ENCODE assay signal across 18 cellular contexts in the genomic region with DNA sequence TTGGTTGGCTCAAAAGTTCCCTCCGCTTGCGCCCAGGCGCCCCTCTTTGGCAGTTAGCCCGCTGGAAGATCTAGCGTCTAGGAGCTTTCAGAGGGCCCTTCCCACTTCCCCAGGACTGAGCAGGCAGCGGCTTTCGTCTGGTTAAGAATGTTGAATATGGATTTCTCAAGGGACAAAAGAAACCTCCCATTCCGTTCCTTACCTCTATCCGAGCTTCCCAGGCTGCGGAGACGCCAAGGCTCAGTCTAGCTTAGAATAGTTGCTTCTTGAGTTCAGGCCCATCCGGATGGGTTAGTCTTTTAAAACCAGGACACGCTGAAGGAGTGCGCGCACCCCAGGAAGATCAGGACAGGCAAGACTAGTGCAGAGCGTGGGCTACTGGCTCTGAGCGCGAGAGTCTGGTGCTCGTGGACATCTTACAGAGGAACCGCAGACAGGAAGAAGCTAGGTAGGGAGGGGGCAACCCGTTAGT. TPM values are rescaled to one million over a fixed set of nuclear protein-coding genes. Genes with fewer than 3 reads are reported as not detected.
DNase-seq lines count a peak whose midpoint lies in the region; ATAC-seq and TF ChIP-seq lines count a peak whose summit lies in the region.
"Had no signal": no experiment of that assay in that cellular context is flagged by ENCODE, and none has a peak within 500 bp of the region (broad histone marks: within the 10 kb centered on the region; RNA-seq: fewer than 3 reads in every experiment).

No MANE protein-coding gene starts in this region.

- TF ChIP-seq CTCF in endothelial cell (IDR thresholded peaks at IDR 0.05; ENCODE audit: unreplicated experiment) (no peak), neural crest cell (conservative IDR thresholded peaks at IDR 0.05) (no peak), MM.1S (IDR thresholded peaks at IDR 0.05; ENCODE audit: low read length) (no peak), thyroid gland (IDR thresholded peaks at IDR 0.05) (no peak)

- ATAC-seq in HG03108 (IDR thresholded peaks at IDR 0.05; ENCODE audit: unreplicated experiment) (no peak), aorta (ENCODE audit: low FRiP score) (no peak)
- ATAC-seq: gastroesophageal sphincter; natural killer cell treated with Interleukin-12 subunit alpha and Interleukin-12 subunit beta and Interleukin-15 and Interleukin-18, amount 100 ng/mL, for 72 hours had no signal

- H3K27ac Mint-ChIP-seq in endothelial cell (ENCODE audit: unreplicated experiment) (no peak overlapping the region), neural crest cell (ENCODE audit: unreplicated experiment) (no peak overlapping the region)
- H3K27ac Mint-ChIP-seq: activated naive CD4-positive, alpha-beta T cell treated with anti-CD3 and anti-CD28 coated beads for 36 hours; natural killer cell treated with Interleukin-12 subunit alpha and Interleukin-12 subunit beta and Interleukin-15 and Interleukin-18, amount 100 ng/mL, for 72 hours had no signal

- intact Hi-C loops in thyroid gland (cut with DNase I), result no loop called here
- intact Hi-C loops in aorta (cut with DNase I), result no loop called here

- DNase-seq in DMS79 treated with DMSO at 0.1 percent for 48 hours (lab: John Stamatoyannopoulos, UW) (peak; percentile 53), endothelial cell (ENCODE audit: low spot score) (peak; percentile 18), neural crest cell (ENCODE audit: low read depth, low spot score) (no peak), MM.1S (no peak), thyroid gland (no peak), aorta (no peak)
- DNase-seq: activated naive CD4-positive, alpha-beta T cell treated with anti-CD3 and anti-CD28 coated beads for 36 hours; colonic mucosa; MG63; stimulated activated naive CD4-positive, alpha-beta T cell had no signal

- no peaks in the 10 kb centered on the region for H3K79me2 ChIP-seq in MM.1S (ENCODE audit: low read length)

- H3K4me3 Mint-ChIP-seq in endothelial cell (ENCODE audit: unreplicated experiment) (peak overlapping the region; percentile 78), neural crest cell (peak overlapping the region; percentile 78)
- H3K4me3 Mint-ChIP-seq: activated naive CD4-positive, alpha-beta T cell treated with anti-CD3 and anti-CD28 coated beads for 36 hours; natural killer cell treated with Interleukin-12 subunit alpha and Interleukin-12 subunit beta and Interleukin-15 and Interleukin-18, amount 100 ng/mL, for 72 hours had no signal

- H3K9me2 ChIP-seq in MM.1S (replicated peaks; ENCODE audit: insufficient read depth, low read length), result no peaks in the 10 kb centered on the region

- H3K9ac ChIP-seq in HUES64 (ENCODE audit: low read depth, low read length), result no peak overlapping the region
- no peak overlapping the region for H3K9ac ChIP-seq in MM.1S (ENCODE audit: low read length)

- H3K27me3 Mint-ChIP-seq in endothelial cell (ENCODE audit: unreplicated experiment), result peaks cover 20% of the 10 kb centered on the region
- peaks cover 94% of the 10 kb centered on the region for H3K27me3 Mint-ChIP-seq in neural crest cell (ENCODE audit: low read depth)

- no peaks in the 10 kb centered on the region for H4K20me1 ChIP-seq in MM.1S (ENCODE audit: insufficient read depth, low read length)

- H3K9me3 Mint-ChIP-seq in endothelial cell (ENCODE audit: unreplicated experiment), result no peaks in the 10 kb centered on the region
- H3K9me3 Mint-ChIP-seq in neural crest cell, result no peaks in the 10 kb centered on the region
- H3K9me3 Mint-ChIP-seq: activated naive CD4-positive, alpha-beta T cell treated with anti-CD3 and anti-CD28 coated beads for 36 hours; natural killer cell treated with Interleukin-12 subunit alpha and Interleukin-12 subunit beta and Interleukin-15 and Interleukin-18, amount 100 ng/mL, for 72 hours had no signal

- H3K4me1 Mint-ChIP-seq in endothelial cell (ENCODE audit: unreplicated experiment) (peaks cover 18% of the 10 kb centered on the region), neural crest cell (peaks cover 31% of the 10 kb centered on the region)

- H2AFZ ChIP-seq in MM.1S (ENCODE audit: low read length), result no peak overlapping the region

- peak overlapping the region; percentile 66 for H3K4me3 ChIP-seq in HUES64 (ENCODE audit: low read length)
- no peak overlapping the region for H3K4me3 ChIP-seq in MM.1S (ENCODE audit: low read length)
- H3K4me3 ChIP-seq in thyroid gland (replicated peaks in 1 of 3), result no peak overlapping the region
- H3K4me3 ChIP-seq in aorta (ENCODE audit: low read length in 2 of 2), result no peak overlapping the region
- H3K4me3 ChIP-seq: colonic mucosa, MG63, upper lobe of left lung had no signal

- H3K36me3 Mint-ChIP-seq in endothelial cell (ENCODE audit: low read depth, unreplicated experiment) (peaks cover 4% of the 10 kb centered on the region), neural crest cell (ENCODE audit: low read depth) (no peaks in the 10 kb centered on the region)

- H3F3A ChIP-seq in MM.1S (ENCODE audit: insufficient read depth, low read length), result no peaks in the 10 kb centered on the region

- H3K9me3 ChIP-seq in HUES64 (ENCODE audit: insufficient read depth, low read depth, low read length) (no peaks in the 10 kb centered on the region), MM.1S (replicated peaks; ENCODE audit: insufficient read depth, low read length) (no peaks in the 10 kb centered on the region), thyroid gland (no peaks in the 10 kb centered on the region), aorta (ENCODE audit: control insufficient read depth, low read length) (no peaks in the 10 kb centered on the region)
- H3K9me3 ChIP-seq: colonic mucosa, gastroesophageal sphincter, MG63, upper lobe of left lung had no signal

- H3K36me3 ChIP-seq in HUES64 (ENCODE audit: insufficient read depth, low read length) (no peaks in the 10 kb centered on the region), MM.1S (replicated peaks; ENCODE audit: insufficient read depth, low read length) (no peaks in the 10 kb centered on the region), thyroid gland (no peaks in the 10 kb centered on the region), aorta (ENCODE audit: control insufficient read depth in 1 of 2, insufficient read depth in 2 of 2, low read length in 1 of 2) (no peaks in the 10 kb centered on the region)
- H3K36me3 ChIP-seq: colonic mucosa, gastroesophageal sphincter, MG63, upper lobe of left lung had no signal

- H3K4me2 ChIP-seq in MM.1S (ENCODE audit: low read depth, low read length), result no peak overlapping the region

- H3K27ac ChIP-seq in HUES64 (ENCODE audit: low read depth, low read length) (no peak overlapping the region), MM.1S (ENCODE audit: low read length) (no peak overlapping the region), thyroid gland (no peak overlapping the region), aorta (ENCODE audit: low read depth in 1 of 2, low read length in 2 of 2) (no peak overlapping the region)
- H3K27ac ChIP-seq: colonic mucosa, epithelial cell of prostate, gastroesophageal sphincter, upper lobe of left lung had no signal

- peaks cover 25% of the 10 kb centered on the region for H3K4me1 ChIP-seq in HUES64 (ENCODE audit: insufficient read depth, low read length)
- H3K4me1 ChIP-seq in MM.1S (ENCODE audit: low read length), result no peaks in the 10 kb centered on the region
- no peaks in the 10 kb centered on the region for H3K4me1 ChIP-seq in thyroid gland
- no peaks in the 10 kb centered on the region for H3K4me1 ChIP-seq in aorta (ENCODE audit: control insufficient read depth in 1 of 2, insufficient read depth in 2 of 2, low read length in 2 of 2)
- H3K4me1 ChIP-seq: colonic mucosa had no signal

- 2% methylated on average over 19 of the region's 21 CpGs for WGBS in HUES64
- 2% methylated on average over 21 of the region's 21 CpGs for WGBS in thyroid gland, 2 donors
- 2 to 3% methylated on average over 21 of the region's 21 CpGs for WGBS in aorta, 2 donors

- no peak for TF ChIP-seq POLR2A in thyroid gland (IDR thresholded peaks at IDR 0.05)

- H3K27me3 ChIP-seq in HUES64 (ENCODE audit: insufficient read depth, low read length) (peaks cover 67% of the 10 kb centered on the region), MM.1S (replicated peaks; ENCODE audit: insufficient read depth, low read length) (0 out of 2 replicates have a peak, but pooled peaks cover 6% of the 10 kb centered on the region), thyroid gland (no peaks in the 10 kb centered on the region), aorta (ENCODE audit: control insufficient read depth in 1 of 2, insufficient read depth in 2 of 2, low read length in 1 of 2) (peaks cover 0 to 1% of the 10 kb centered on the region in 2 donors)

RNA-seq across cellular contexts. Expression of a gene that starts 1.6 kb away (rescaled TPM):
- polyA plus RNA-seq in HUES64 (2013, experiment 1 of 2), result 1.2 TPM
- 3.3 TPM for polyA plus RNA-seq in HUES64 (2013, experiment 2 of 2)
- total RNA-seq in endothelial cell (ENCODE audit: unreplicated experiment) (0.26 TPM), neural crest cell (0.51 and 1.2 TPM in 2 replicates), thyroid gland (not detected), aorta (under 1 TPM in 1 of 2 donors, not detected in 1; 0.88 TPM)
- not detected for polyA plus RNA-seq in aorta
- total RNA-seq: activated naive CD4-positive, alpha-beta T cell treated with anti-CD3 and anti-CD28 coated beads for 36 hours; lung microvascular endothelial cell; natural killer cell treated with Interleukin-12 subunit alpha and Interleukin-12 subunit beta and Interleukin-15 and Interleukin-18, amount 100 ng/mL, for 72 hours had no signal
- polyA plus RNA-seq: BJ had no signal

Comparison
In these comparisons a context has a peak if more than half of its experiments do, and no peak if none do; other contexts are left out.
1. DNase-seq: peak in DMS79 treated with DMSO at 0.1 percent for 48 hours (single experiment) and endothelial cell (single experiment); none in neural crest cell (single experiment), MM.1S (single experiment), thyroid gland (0 of 2) and aorta (0 of 2).